In the genomic region with DNA sequence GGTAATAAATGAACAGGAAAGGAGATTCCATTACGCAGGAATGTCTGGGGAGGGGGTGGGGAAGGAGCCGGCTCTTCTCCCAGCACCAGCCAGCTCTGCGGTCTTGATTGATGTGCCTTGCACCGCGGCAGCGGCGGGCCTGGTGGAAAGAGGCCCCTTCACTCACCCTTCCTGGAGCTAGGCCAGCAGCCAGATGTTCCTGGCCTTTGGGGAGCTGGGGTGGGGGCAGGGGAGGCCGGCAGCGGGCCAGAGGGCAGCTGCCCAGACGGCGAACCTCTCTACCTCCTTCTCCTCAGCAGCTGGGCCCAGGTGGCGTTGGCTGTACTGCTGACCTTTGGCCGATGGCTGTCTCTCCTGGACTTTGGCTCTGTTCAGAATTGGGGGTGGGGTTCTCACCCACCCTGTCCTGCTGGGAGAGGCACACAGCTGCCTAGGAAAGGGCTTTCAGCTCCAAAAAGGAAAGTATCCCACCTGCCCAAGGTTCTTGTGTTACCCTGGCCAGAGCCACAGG, we compare ENCODE assay signal across 13 cellular contexts. TPM values are rescaled to one million over a fixed set of nuclear protein-coding genes. Genes with fewer than 3 reads are reported as not detected.
A peak's percentile ranks its signal among the peaks of the same experiment; 100 is the strongest.
DNase-seq lines count a peak whose midpoint lies in the region; TF ChIP-seq lines count a peak whose summit lies in the region.
"Had no signal": no experiment of that assay in that cellular context is flagged by ENCODE, and none has a peak within 500 bp of the region (broad histone marks: within the 10 kb centered on the region; RNA-seq: fewer than 3 reads in every experiment).

No MANE protein-coding gene starts in this region.

- no peaks in the 10 kb centered on the region for H3K9me3 ChIP-seq in testis

- no peak for TF ChIP-seq POLR2A in testis (IDR thresholded peaks at IDR 0.05)

- peak; percentile 69 for DNase-seq in Daoy (ENCODE audit: low read depth)
- peak; percentile 31 for DNase-seq in astrocyte of the cerebellum (ENCODE audit: low read depth)
- DNase-seq in iris pigment epithelial cell (ENCODE audit: low read depth), result peak; percentile 33
- DNase-seq in posterior vena cava (ENCODE audit: low spot score), result peak; percentile 75
- no peak for DNase-seq in NCI-H2029 (lab: John Stamatoyannopoulos, UW)
- no peak for DNase-seq in CD14-positive monocyte (ENCODE audit: low spot score)
- no peak for DNase-seq in testis
- DNase-seq in SHP77 (lab: John Stamatoyannopoulos, UW), result no peak
- DNase-seq: activated T-cell treated with anti-CD3 and anti-CD28 coated beads, Interleukin-2, amount 50 U/mL, for 4 hours; foreskin melanocyte; NCI-H1436 treated with DMSO at 0.1 percent for 48 hours; stimulated activated naive CD4-positive, alpha-beta T cell; WERI-Rb-1 had no signal

- H3K4me1 Mint-ChIP-seq in CD14-positive monocyte, result peaks cover 5% of the 10 kb centered on the region

- WGBS in testis, 2 donors, result 24 to 36% methylated on average over 7 to 11 of the region's 13 CpGs

- peak overlapping the region in 1 of 2 donors; percentile 23 for H3K4me3 Mint-ChIP-seq in CD14-positive monocyte
- H3K4me3 Mint-ChIP-seq: activated T-cell treated with anti-CD3 and anti-CD28 coated beads, Interleukin-2, amount 50 U/mL, for 4 hours had no signal

- no peaks in the 10 kb centered on the region for H3K27me3 ChIP-seq in testis

- no peaks in the 10 kb centered on the region for H3K36me3 Mint-ChIP-seq in CD14-positive monocyte

- peaks cover 6 to 16% (median 12%) of the 10 kb centered on the region in 3 donors for H3K27me3 Mint-ChIP-seq in CD14-positive monocyte (ENCODE audit: low read depth in 3 of 3)

- H3K27ac Mint-ChIP-seq in CD14-positive monocyte, result no peak overlapping the region

- no peak for TF ChIP-seq CTCF in astrocyte of the cerebellum (IDR thresholded peaks at IDR 0.05; ENCODE audit: low read depth, low read length, missing control alignments)
- no peak for TF ChIP-seq CTCF in CD14-positive monocyte (IDR thresholded peaks at IDR 0.05)
- no peak for TF ChIP-seq CTCF in testis (IDR thresholded peaks at IDR 0.05)

- H3K27ac ChIP-seq in testis, result no peak overlapping the region
- H3K27ac ChIP-seq: WERI-Rb-1 had no signal

- intact Hi-C loops in posterior vena cava (cut with DNase I) (no loop called here), CD14-positive monocyte (cut with micrococcal nuclease) (no loop called here), testis (cut with DNase I; ENCODE audit: low total_unique reads) (no loop called here)

- no peak overlapping the region for H3K4me3 ChIP-seq in astrocyte of the cerebellum (ENCODE audit: low read depth, low read length)
- no peak overlapping the region for H3K4me3 ChIP-seq in testis

- no peaks in the 10 kb centered on the region for H3K36me3 ChIP-seq in testis (ENCODE audit: low read depth, missing control alignments)
- H3K36me3 ChIP-seq: WERI-Rb-1 had no signal

- H3K4me1 ChIP-seq in testis, result peaks cover 6% of the 10 kb centered on the region

- in situ Hi-C loops in astrocyte of the cerebellum (cut with HindIII; ENCODE audit: low sequenced_read_pairs), result no loop called here

- peaks cover 0 to 2% (median 0%) of the 10 kb centered on the region in 7 donors for H3K9me3 Mint-ChIP-seq in CD14-positive monocyte
- H3K9me3 Mint-ChIP-seq: activated T-cell treated with anti-CD3 and anti-CD28 coated beads, Interleukin-2, amount 50 U/mL, for 4 hours had no signal

RNA-seq across cellular contexts. Expression of gene SYNPO, which starts 58.1 kb away (rescaled TPM):
- total RNA-seq in Daoy (2014; rRNA removed; shearing (Covaris generic)), result 4.5 and 5.4 TPM in 2 replicates
- total RNA-seq in posterior vena cava (100 to 1,000 TPM; 183 to 218 TPM), testis (10 to 100 TPM; 49.1 to 53.2 TPM)
- polyA plus RNA-seq in CD14-positive monocyte (not detected), testis (ENCODE audit: insufficient read depth, low read depth, low replicate concordance) (52.2 TPM)

Comparison
In these comparisons a context has a peak if more than half of its experiments do, and no peak if none do; other contexts are left out.
1. DNase-seq: peak in Daoy (single experiment), astrocyte of the cerebellum (single experiment), iris pigment epithelial cell (single experiment) and posterior vena cava (single experiment); none in NCI-H2029 (single experiment), CD14-positive monocyte (single experiment), testis (single experiment) and SHP77 (0 of 2).